In genomic region chr2:42089340-42089925, GRCh38 we compare ENCODE assay signal across 8 cellular contexts. TPM values are rescaled to one million over a fixed set of nuclear protein-coding genes. Genes with fewer than 3 reads are reported as not detected.
DNase-seq lines count a peak whose midpoint lies in the region; ATAC-seq, FAIRE-seq and TF ChIP-seq lines count a peak whose summit lies in the region.
"Had no signal": no experiment of that assay in that cellular context is flagged by ENCODE, and none has a peak within 500 bp of the region (broad histone marks: within the 10 kb centered on the region; RNA-seq: fewer than 3 reads in every experiment).

No MANE protein-coding gene starts in this region.

- H3K27me3 Mint-ChIP-seq in activated CD4-positive, alpha-beta T cell treated with anti-CD3 and anti-CD28 coated beads for 36 hours, result no peaks in the 10 kb centered on the region
- H3K27me3 Mint-ChIP-seq in nephron progenitor cell (ENCODE audit: low read depth, poor library complexity), result peaks cover 69% of the 10 kb centered on the region

- TF ChIP-seq RAD21 in HCT116 (IDR thresholded peaks at IDR 0.05; ENCODE audit: low read depth) (peak; percentile 59), H1 (IDR thresholded peaks at IDR 0.05 in 1 of 2, conservative IDR thresholded peaks at IDR 0.05 in 1 of 2; ENCODE audit: low read depth in 2 of 2, low read length in 2 of 2) (peak; percentile 77 to 84)

- ATAC-seq in HCT116, result peak; percentile 90
- ATAC-seq in activated CD4-positive, alpha-beta T cell treated with anti-CD3 and anti-CD28 coated beads for 36 hours, result peak; percentile 97

- H3K14ac ChIP-seq in H1 (ENCODE audit: insufficient read length), result no peak overlapping the region

- H2BK5ac ChIP-seq in H1 (ENCODE audit: low read depth, low read length), result no peak overlapping the region

- no peaks in the 10 kb centered on the region for H3K9me2 ChIP-seq in HCT116 (ENCODE audit: insufficient read depth)

- H3K27me3 ChIP-seq in HCT116 (ENCODE audit: insufficient read depth, low read length) (peaks cover 19% of the 10 kb centered on the region; the same call in 1 of the 2 replicates), H1 (replicated peaks in 1 of 4; ENCODE audit: control insufficient read depth in 3 of 4, extremely low read depth in 1 of 4, insufficient read depth in 3 of 4, low read length in 3 of 4) (peaks cover 0 to 5% (median 1%) of the 10 kb centered on the region in 4 experiments; a peak in 4 of 7 replicates)

- RAD21 ChIA-PET in HCT116 (lab: Charles Lee; ENCODE audit: low non-redundant PET in 1 of 2, low total read pairs in 2 of 2, uncharacterized antibody in 2 of 2, unreplicated experiment in 2 of 2), result interaction anchor here (0.6 to 1.1 kb wide), 4 partner anchors 217 to 248 kb away, joined by 3 read pairs; no protein-coding TSS in a partner anchor

- no peak overlapping the region for H3K27ac Mint-ChIP-seq in activated CD4-positive, alpha-beta T cell treated with anti-CD3 and anti-CD28 coated beads for 36 hours
- no peak overlapping the region for H3K27ac Mint-ChIP-seq in nephron progenitor cell
- H3K27ac Mint-ChIP-seq: brain had no signal

- CTCF ChIA-PET in HCT116 (lab: Charles Lee), result interaction anchor here (1.0 to 10.8 kb wide), 4 partner anchors 25 to 239 kb away, joined by 3 to 158 read pairs (median 64); no protein-coding TSS in a partner anchor
- CTCF ChIA-PET in activated CD4-positive, alpha-beta T cell treated with anti-CD3 and anti-CD28 coated beads for 36 hours (lab: Charles Lee), result interaction anchor here (0.6 to 10.4 kb wide), 10 partner anchors 77 to 352 kb away, joined by 3 to 304 read pairs (median 3); no protein-coding TSS in a partner anchor
- CTCF ChIA-PET in H1 (lab: Charles Lee; ENCODE audit: partially characterized antibody), result interaction anchor here (0.6 to 25.9 kb wide), 23 partner anchors 11 to 258 kb away, joined by 3 to 890 read pairs (median 5); no protein-coding TSS in a partner anchor

- H3K56ac ChIP-seq in H1 (replicated peaks; ENCODE audit: insufficient read length, low read depth, low read length), result no peak overlapping the region

- H3K9ac ChIP-seq in HCT116 (ENCODE audit: low read length) (no peak overlapping the region), H1 (replicated peaks in 1 of 4; ENCODE audit: extremely low read depth in 1 of 4, low read depth in 3 of 4, low read length in 3 of 4) (no peak overlapping the region)

- H4K20me1 ChIP-seq in HCT116 (ENCODE audit: insufficient read depth) (no peaks in the 10 kb centered on the region), H1 (replicated peaks in 1 of 2; ENCODE audit: control insufficient read depth in 1 of 2, insufficient read depth in 2 of 2, low read length in 2 of 2) (peaks cover 0 to 2% of the 10 kb centered on the region in 2 experiments)

- no peak overlapping the region for H3K4ac ChIP-seq in H1 (replicated peaks; ENCODE audit: insufficient read length, low read depth, low read length)

- H3K4me2 ChIP-seq in HCT116 (ENCODE audit: low read length) (no peak overlapping the region), H1 (ENCODE audit: insufficient read depth in 1 of 2, low read depth in 2 of 2, low read length in 2 of 2) (no peak overlapping the region)

- no peak overlapping the region for H3K18ac ChIP-seq in H1 (ENCODE audit: extremely low read depth, low read length)

- H4K8ac ChIP-seq in H1 (ENCODE audit: extremely low read depth, insufficient read depth, low read length), result no peak overlapping the region

- no peaks in the 10 kb centered on the region for H3K36me3 Mint-ChIP-seq in activated CD4-positive, alpha-beta T cell treated with anti-CD3 and anti-CD28 coated beads for 36 hours (ENCODE audit: low read depth)
- H3K36me3 Mint-ChIP-seq in nephron progenitor cell (ENCODE audit: low read depth), result no peaks in the 10 kb centered on the region
- H3K36me3 Mint-ChIP-seq: brain had no signal

- 0 out of 3 replicates have a peak, but pooled peaks of 1 of the 2 experiments have one; percentile 11 for TF ChIP-seq EP300 in H1 (IDR thresholded peaks at IDR 0.05; ENCODE audit: borderline replicate concordance in 1 of 2, low read depth in 2 of 2, low read length in 2 of 2)

- no peak overlapping the region for H2BK12ac ChIP-seq in H1 (ENCODE audit: low read depth, low read length)

- H2BK15ac ChIP-seq in H1 (ENCODE audit: low read length), result no peak overlapping the region

- H3K4me3 Mint-ChIP-seq in activated CD4-positive, alpha-beta T cell treated with anti-CD3 and anti-CD28 coated beads for 36 hours, result no peak overlapping the region
- no peak overlapping the region for H3K4me3 Mint-ChIP-seq in nephron progenitor cell
- H3K4me3 Mint-ChIP-seq: brain had no signal

- H4K91ac ChIP-seq in H1 (replicated peaks; ENCODE audit: insufficient read length, low read length), result no peak overlapping the region

- no peak overlapping the region for H2BK20ac ChIP-seq in H1 (ENCODE audit: low read length)

- no peaks in the 10 kb centered on the region for H3K4me1 ChIP-seq in HCT116 (ENCODE audit: control insufficient read depth in 1 of 2, insufficient read depth in 2 of 2, low read length in 2 of 2)
- H3K4me1 ChIP-seq in H1 (replicated peaks in 1 of 4; ENCODE audit: control insufficient read depth in 3 of 4, insufficient read depth in 4 of 4, low read length in 3 of 4), result peaks cover 0 to 16% (median 4%) of the 10 kb centered on the region in 4 experiments; a peak in 4 of 7 replicates

- no peaks in the 10 kb centered on the region for H3K79me1 ChIP-seq in H1 (ENCODE audit: low read depth, low read length)

- no peak overlapping the region for H4K5ac ChIP-seq in H1 (ENCODE audit: insufficient read length, low read depth, low read length)

- BruUV-seq in HCT116 (replicated peaks; lab: Mats Ljungman, UMichigan), result no TSS peak

- H3K23me2 ChIP-seq in H1 (ENCODE audit: low read depth, low read length), result no peaks in the 10 kb centered on the region

- TF ChIP-seq CTCF in GM13976 (IDR thresholded peaks at IDR 0.05; ENCODE audit: borderline replicate concordance, control extremely low read depth, extremely low read depth, insufficient read depth, missing control alignments) (peak; percentile 89), HCT116 (IDR thresholded peaks at IDR 0.05 in 2 of 3, conservative IDR thresholded peaks at IDR 0.05 in 1 of 3; ENCODE audit: borderline replicate concordance in 1 of 3, insufficient read depth in 1 of 3, low read depth in 2 of 3, low read length in 2 of 3) (peak; percentile 40 to 77 (median 75); a peak in 5 of 6 replicates), H1 (IDR thresholded peaks at IDR 0.05; ENCODE audit: control extremely low read depth in 1 of 3, insufficient read depth in 1 of 3, low read depth in 1 of 3, low read length in 3 of 3) (peak; percentile 87 to 90 (median 90)), nephron progenitor cell (IDR thresholded peaks at IDR 0.05) (peak; percentile 64)

- POLR2A ChIA-PET in HCT116 (lab: Charles Lee), result no interaction called here
- POLR2A ChIA-PET in activated CD4-positive, alpha-beta T cell treated with anti-CD3 and anti-CD28 coated beads for 36 hours (lab: Charles Lee), result no interaction called here
- POLR2A ChIA-PET in H1 (lab: Charles Lee; ENCODE audit: partially characterized antibody), result interaction anchor here (0.9 kb wide), 1 partner anchor 35 kb away, joined by 4 read pairs; no protein-coding TSS in a partner anchor

- no peak overlapping the region for H2BK120ac ChIP-seq in H1 (replicated peaks; ENCODE audit: low read depth, low read length)

- no peak for TF ChIP-seq POLR2A in HCT116 (IDR thresholded peaks at IDR 0.05; ENCODE audit: borderline replicate concordance, extremely low read depth, insufficient read depth, insufficient read length)
- no peak for TF ChIP-seq POLR2A in H1 (IDR thresholded peaks at IDR 0.05; ENCODE audit: control extremely low read depth in 1 of 2, low read depth in 2 of 2, low read length in 2 of 2)

- H3K4me1 Mint-ChIP-seq in activated CD4-positive, alpha-beta T cell treated with anti-CD3 and anti-CD28 coated beads for 36 hours, result peaks cover 3% of the 10 kb centered on the region
- peaks cover 22% of the 10 kb centered on the region for H3K4me1 Mint-ChIP-seq in nephron progenitor cell

- H2AK5ac ChIP-seq in H1 (ENCODE audit: low read depth, low read length), result no peak overlapping the region

- H3K4me3 ChIP-seq in HCT116 (replicated peaks in 1 of 2; ENCODE audit: low read depth in 1 of 2, low read length in 2 of 2) (no peak overlapping the region), H1 (ENCODE audit: extremely low read depth in 1 of 4, insufficient read depth in 2 of 4, low read depth in 3 of 4, low read length in 4 of 4) (no peak overlapping the region)

- in situ Hi-C loops in GM13976 (cut with MboI; ENCODE audit: low sequenced_read_pairs, unreplicated experiment), result loop anchor here (5.0 kb wide), 1 partner anchor 232 kb away; no protein-coding TSS in a partner anchor

- DNase-seq in GM13976 (ENCODE audit: low spot score) (peak; percentile 81), HCT116 (ENCODE audit: low read depth, low spot score) (peak; percentile 31), LoVo (ENCODE audit: low spot score) (peak; percentile 72), H1 (ENCODE audit: low read depth in 1 of 2, low spot score in 2 of 2) (peak; percentile 54 to 92), nephron progenitor cell (peak; percentile 76), GM19240 (ENCODE audit: insufficient read length, low spot score) (no peak)
- peak; percentile 91 for DNase-seq in activated CD4-positive, alpha-beta T cell treated with anti-CD3 and anti-CD28 coated beads for 36 hours

- H3K23ac ChIP-seq in H1 (ENCODE audit: insufficient read length), result no peak overlapping the region

- no peaks in the 10 kb centered on the region for H3K36me3 ChIP-seq in HCT116 (ENCODE audit: control insufficient read depth in 1 of 2, insufficient read depth in 2 of 2, low read length in 2 of 2)
- H3K36me3 ChIP-seq in H1 (ENCODE audit: control insufficient read depth in 2 of 4, insufficient read depth in 4 of 4, low read length in 3 of 4), result no peaks in the 10 kb centered on the region

- no peaks in the 10 kb centered on the region for H3K9me3 Mint-ChIP-seq in activated CD4-positive, alpha-beta T cell treated with anti-CD3 and anti-CD28 coated beads for 36 hours (ENCODE audit: low read depth)
- no peaks in the 10 kb centered on the region for H3K9me3 Mint-ChIP-seq in nephron progenitor cell

- intact Hi-C loops in HCT116 (cut with micrococcal nuclease), result no loop called here
- intact Hi-C loops in activated CD4-positive, alpha-beta T cell treated with anti-CD3 and anti-CD28 coated beads for 36 hours (cut with DNase I, micrococcal nuclease), result no loop called here

- H3K9me3 ChIP-seq in HCT116 (ENCODE audit: control insufficient read depth in 1 of 2, insufficient read depth in 1 of 2, low read depth in 1 of 2, low read length in 2 of 2) (no peaks in the 10 kb centered on the region), H1 (ENCODE audit: insufficient read depth in 2 of 2, low read depth in 1 of 2, low read length in 1 of 2) (no peaks in the 10 kb centered on the region)

- H3K79me2 ChIP-seq in HCT116 (ENCODE audit: insufficient read depth, low read length) (no peaks in the 10 kb centered on the region), H1 (ENCODE audit: control insufficient read depth in 1 of 2, insufficient read depth in 2 of 2, low read length in 2 of 2) (no peaks in the 10 kb centered on the region)

- H3K27ac ChIP-seq in HCT116 (ENCODE audit: low read depth, low read length), result no peak overlapping the region
- no peak overlapping the region for H3K27ac ChIP-seq in H1 (ENCODE audit: low read depth, low read length)

- no peak for FAIRE-seq in H1 (lab: Jason Lieb, UNC)

- 61% methylated on average over 16 of the region's 16 CpGs; no CpG with 5 or more reads in 1 of the 2 experiments for WGBS in H1 (ENCODE audit: extremely low coverage in 1 of 2, insufficient coverage in 1 of 2, insufficient read length in 1 of 2, insufficient replicate concordance in 2 of 2, low coverage in 1 of 2, low lambda C conversion rate in 2 of 2, missing lambda C conversion rate in 1 of 2), 2 experiments

- H2AFZ ChIP-seq in HCT116 (ENCODE audit: low read depth, low read length, poor library complexity, severe bottlenecking) (no peak overlapping the region), H1 (ENCODE audit: low read length) (no peak overlapping the region)

RNA-seq across cellular contexts. Expression of gene PKDCC, which starts 41.6 kb away (rescaled TPM):
- 0.84 TPM for total RNA-seq in HCT116 (2021; ENCODE audit: unreplicated experiment)
- 0.09 and 0.27 TPM in 2 replicates for polyA plus RNA-seq in HCT116 (2012)
- total RNA-seq in activated CD4-positive, alpha-beta T cell treated with anti-CD3 and anti-CD28 coated beads for 36 hours, result not detected
- 48.0 and 49.9 TPM in 2 replicates for total RNA-seq in H1 (2021; fragmentation: NEBNext Ultra II Directional; extraction: Animal tissue kit (Norgen Biotek cat#: 25700))
- 80.1 and 115 TPM in 2 replicates for polyA plus RNA-seq in H1 (2011; rRNA removed)
- polyA plus RNA-seq in H1 (2011; cell fraction: cytosol; rRNA removed), result 148 TPM
- 347 TPM for polyA plus RNA-seq in H1 (2011; cell fraction: nucleus; rRNA removed)
- polyA plus RNA-seq in H1 (2012, experiment 1 of 2), result 37.2 to 63.9 TPM (median 58.3 TPM) in 4 replicates
- 59.7 TPM for polyA plus RNA-seq in H1 (2012, experiment 2 of 2)
- 8.0 TPM for polyA plus RNA-seq in H1 (2013, experiment 1 of 2)
- 7.8 TPM for polyA plus RNA-seq in H1 (2013, experiment 2 of 2)
- polyA minus RNA-seq in H1 (2011; rRNA and poly(A)+ RNA removed), result 84.3 and 179 TPM in 2 replicates
- polyA minus RNA-seq in H1 (2011; cell fraction: cytosol; rRNA and poly(A)+ RNA removed), result 55.0 TPM
- polyA minus RNA-seq in H1 (2011; cell fraction: nucleus; rRNA and poly(A)+ RNA removed), result 79.6 TPM

Comparison
In these comparisons a context has a peak if more than half of its experiments do, and no peak if none do; other contexts are left out.
1. RNA of gene PKDCC, which starts 41.6 kb away (total RNA-seq): 48.0 to 49.9 TPM in H1; 0.84 TPM in HCT116 (single experiment) and not detected in activated CD4-positive, alpha-beta T cell treated with anti-CD3 and anti-CD28 coated beads for 36 hours; every median in the first group is over 10 times any median in the second.
2. Peak in every context shown above with its lines, with median percentiles within 50 percentile points of each other: CTCF ChIP-seq.